ENCODE assay signal across 8 cellular contexts in the genomic region with DNA sequence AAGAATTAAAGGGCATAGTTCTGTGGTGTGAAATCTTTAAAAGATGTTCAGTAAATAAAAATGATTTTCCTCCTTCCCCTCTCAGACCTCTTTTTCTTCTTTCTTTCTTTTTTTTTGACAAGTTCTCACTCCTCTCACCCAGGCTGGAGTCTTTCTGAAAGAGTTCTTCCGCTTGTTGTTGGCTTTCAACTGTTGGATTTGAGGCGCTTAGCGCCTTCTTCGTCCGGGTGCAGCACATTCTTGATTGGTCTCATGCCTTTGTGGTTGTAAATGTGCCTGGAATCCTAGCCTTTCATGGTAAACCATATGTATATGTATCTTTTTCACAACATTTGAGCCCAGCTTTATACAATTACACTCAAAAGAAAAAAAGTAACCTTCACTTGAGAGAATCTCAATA. TPM values are rescaled to one million over a fixed set of nuclear protein-coding genes. Genes with fewer than 3 reads are reported as not detected.
DNase-seq lines count a peak whose midpoint lies in the region; ATAC-seq and TF ChIP-seq lines count a peak whose summit lies in the region.

No MANE protein-coding gene starts in this region.

- no peak for ATAC-seq in GM19397 (IDR thresholded peaks at IDR 0.05; ENCODE audit: unreplicated experiment)

- H3K9me3 ChIP-seq in iPS-18c (ENCODE audit: control insufficient read depth, insufficient read depth, low read length) = no peaks in the 10 kb centered on the region
- no peaks in the 10 kb centered on the region for H3K9me3 ChIP-seq in suprapubic skin

- peaks cover 57% of the 10 kb centered on the region for H3K36me3 Mint-ChIP-seq in activated CD4-positive, alpha-beta T cell treated with anti-CD3 and anti-CD28 coated beads, Interleukin-2, amount 10 ng/mL, durations not matched to agents 7 days and 5 days (ENCODE audit: low read depth)

- no peak for TF ChIP-seq EP300 in suprapubic skin (IDR thresholded peaks at IDR 0.05)

- no peak overlapping the region for H3K27ac ChIP-seq in suprapubic skin

- TF ChIP-seq POLR2A in suprapubic skin (IDR thresholded peaks at IDR 0.05) = no peak

- no peaks in the 10 kb centered on the region for H3K27me3 Mint-ChIP-seq in activated CD4-positive, alpha-beta T cell treated with anti-CD3 and anti-CD28 coated beads, Interleukin-2, amount 10 ng/mL, durations not matched to agents 7 days and 5 days

- peak overlapping the region; percentile 94 for H3K27ac Mint-ChIP-seq in activated CD4-positive, alpha-beta T cell treated with anti-CD3 and anti-CD28 coated beads, Interleukin-2, amount 10 ng/mL, durations not matched to agents 7 days and 5 days

- WGBS in suprapubic skin = 16% methylated on average over 5 of the region's 5 CpGs

- CTCF ChIA-PET in activated CD4-positive, alpha-beta T cell treated with anti-CD3 and anti-CD28 coated beads, Interleukin-2, amount 10 ng/mL, durations not matched to agents 7 days and 5 days (lab: Charles Lee) = interaction anchor here (0.8 to 2.9 kb wide), 2 partner anchors 38 to 83 kb away, joined by 3 to 8 read pairs; no protein-coding TSS in a partner anchor

- no peak for TF ChIP-seq CTCF in WI38 (IDR thresholded peaks at IDR 0.05; ENCODE audit: low read depth, low read length)
- no peak for TF ChIP-seq CTCF in suprapubic skin (IDR thresholded peaks at IDR 0.05)

- peaks cover 19% of the 10 kb centered on the region for H3K4me1 ChIP-seq in suprapubic skin

- peak; percentile 44 for DNase-seq in activated CD4-positive, alpha-beta T cell treated with anti-CD3 and anti-CD28 coated beads, Interleukin-2, amount 10 ng/mL, durations not matched to agents 7 days and 5 days
- no peak for DNase-seq in activated CD4-positive, alpha-beta T cell treated with anti-CD3 and anti-CD28 coated beads for 1 hour
- DNase-seq in suprapubic skin (ENCODE audit: low spot score in 2 of 2) = no peak
- no peak for DNase-seq in hypothalamus (lab: John Stamatoyannopoulos, UW)
- DNase-seq in NCI-H1048 (lab: John Stamatoyannopoulos, UW) = no peak

- no peaks in the 10 kb centered on the region for H3K27me3 ChIP-seq in suprapubic skin

- peaks cover 3% of the 10 kb centered on the region for H3K36me3 ChIP-seq in suprapubic skin

- no peaks in the 10 kb centered on the region for H3K9me3 Mint-ChIP-seq in activated CD4-positive, alpha-beta T cell treated with anti-CD3 and anti-CD28 coated beads, Interleukin-2, amount 10 ng/mL, durations not matched to agents 7 days and 5 days

- H3K4me3 ChIP-seq in WI38 (ENCODE audit: low read depth, low read length) = peak overlapping the region; percentile 90
- peak overlapping the region; percentile 93 for H3K4me3 ChIP-seq in iPS-18c (ENCODE audit: insufficient read depth, low read depth, low read length)
- H3K4me3 ChIP-seq in suprapubic skin = peak overlapping the region; percentile 86

- POLR2A ChIA-PET in activated CD4-positive, alpha-beta T cell treated with anti-CD3 and anti-CD28 coated beads, Interleukin-2, amount 10 ng/mL, durations not matched to agents 7 days and 5 days (lab: Charles Lee) = interaction anchor here (0.7 kb wide), 2 partner anchors 153 to 1373 kb away, joined by 3 to 6 read pairs; no protein-coding TSS in a partner anchor

- peaks cover 71% of the 10 kb centered on the region for H3K4me1 Mint-ChIP-seq in activated CD4-positive, alpha-beta T cell treated with anti-CD3 and anti-CD28 coated beads, Interleukin-2, amount 10 ng/mL, durations not matched to agents 7 days and 5 days

- H3K4me3 Mint-ChIP-seq in activated CD4-positive, alpha-beta T cell treated with anti-CD3 and anti-CD28 coated beads, Interleukin-2, amount 10 ng/mL, durations not matched to agents 7 days and 5 days = peak overlapping the region; percentile 85

RNA-seq across cellular contexts. Expression of a gene that starts 1.0 kb away (rescaled TPM):
- total RNA-seq in activated CD4-positive, alpha-beta T cell treated with anti-CD3 and anti-CD28 coated beads, Interleukin-2, amount 10 ng/mL, durations not matched to agents 7 days and 5 days = 10 to 100 TPM; 13.4 to 18.4 TPM
- total RNA-seq in suprapubic skin = 1 to 10 TPM; 1.2 to 5.5 (median 2.3) TPM
